ENCODE assay signal across 33 cellular contexts in genomic region chr20:38340693-38341092, GRCh38. TPM values are rescaled to one million over a fixed set of nuclear protein-coding genes. Genes with fewer than 3 reads are reported as not detected.
"Had no signal": no experiment of that assay in that cellular context is flagged by ENCODE, and none has a peak within 500 bp of the region (broad histone marks: within the 10 kb centered on the region; RNA-seq: fewer than 3 reads in every experiment).

No MANE protein-coding gene starts in this region.

- H2AFZ ChIP-seq: neural progenitor cell, parathyroid adenoma had no signal

- H3K27ac Mint-ChIP-seq: naive thymus-derived CD4-positive, alpha-beta T cell; natural killer cell; nephron; progenitor cell of endocrine pancreas; stimulated activated memory B cell treated with anti-CD40 and anti-IgM and Interleukin-4, amounts not matched to agents 10 μg/mL and 1 μg/mL and 100 μg/mL, for 72 hours; stimulated activated naive CD8-positive, alpha-beta T cell treated with anti-CD3 and anti-CD28 coated beads, Interleukin-15, amount 100 ng/mL, for 72 hours; type B pancreatic cell had no signal

- H3K9me3 ChIP-seq: ovary, testis, uterus had no signal

- H3K4me3 ChIP-seq: neural progenitor cell, ovary, psoas muscle, skin epidermis, smooth muscle cell, spleen, suprapubic skin, testis, tibial artery, transverse colon, uterus had no signal

- DNase-seq: naive thymus-derived CD4-positive, alpha-beta T cell; natural killer cell; occipital lobe; ovary; psoas muscle; right cardiac atrium; spleen; stimulated activated CD4-positive, alpha-beta T cell treated with anti-CD3 and anti-CD28 coated beads, Interleukin-12 subunit alpha, Interleukin-12 subunit beta, amount 100 ng/mL, for 4 hours; stimulated activated CD4-positive, alpha-beta T cell treated with anti-CD3 and anti-CD28 coated beads, Interleukin-1b, Interleukin-23, amount 100 ng/mL, for 48 hours; stimulated activated CD4-positive, alpha-beta T cell treated with anti-CD3 and anti-CD28 coated beads, Interleukin-4, amount 100 ng/mL, for 1 hour; stimulated activated CD4-positive, alpha-beta T cell treated with anti-CD3 and anti-CD28 coated beads, Interleukin-4, amount 100 ng/mL, for 4 hours; stimulated activated CD8-positive, alpha-beta memory T cell treated with anti-CD3 and anti-CD28 coated beads, Interleukin-4, amount 100 ng/mL, for 48 hours; stimulated activated naive CD4-positive, alpha-beta T cell; stimulated activated naive CD8-positive, alpha-beta T cell treated with anti-CD3 and anti-CD28 coated beads, Interleukin-15, amount 100 ng/mL, for 72 hours; stimulated activated naive CD8-positive, alpha-beta T cell treated with anti-CD3 and anti-CD28 coated beads, Interleukin-15, Interleukin-2, amounts not matched to agents 100 U/mL and 50 U/mL, for 24 hours; substantia nigra; tibial artery; transverse colon; uterus had no signal

- H3K36me3 Mint-ChIP-seq: neural progenitor cell; stimulated activated memory B cell treated with anti-CD40 and anti-IgM and Interleukin-4, amounts not matched to agents 10 μg/mL and 1 μg/mL and 100 μg/mL, for 72 hours; type B pancreatic cell had no signal

- H3K9ac ChIP-seq: neural progenitor cell, parathyroid adenoma had no signal

- H3K4me1 ChIP-seq: parathyroid adenoma, spleen, suprapubic skin, tibial artery, uterus had no signal

- ATAC-seq: naive thymus-derived CD4-positive, alpha-beta T cell; natural killer cell; psoas muscle; sciatic nerve; stimulated activated memory B cell treated with anti-CD40 and anti-IgM and Interleukin-4, amounts not matched to agents 10 μg/mL and 1 μg/mL and 100 μg/mL, for 72 hours; stimulated activated naive CD8-positive, alpha-beta T cell treated with anti-CD3 and anti-CD28 coated beads, Interleukin-15, amount 100 ng/mL, for 72 hours; stimulated activated naive CD8-positive, alpha-beta T cell treated with anti-CD3 and anti-CD28 coated beads, Interleukin-15, Interleukin-2, amounts not matched to agents 100 U/mL and 50 U/mL, for 24 hours had no signal

- H3K79me2 ChIP-seq: parathyroid adenoma had no signal

- H3K4me1 Mint-ChIP-seq: naive thymus-derived CD4-positive, alpha-beta T cell; stimulated activated memory B cell treated with anti-CD40 and anti-IgM and Interleukin-4, amounts not matched to agents 10 μg/mL and 1 μg/mL and 100 μg/mL, for 72 hours; stimulated activated naive CD8-positive, alpha-beta T cell treated with anti-CD3 and anti-CD28 coated beads, Interleukin-15, amount 100 ng/mL, for 72 hours had no signal

- H3K4me3 Mint-ChIP-seq: naive thymus-derived CD4-positive, alpha-beta T cell; natural killer cell; nephron; neural progenitor cell; stimulated activated memory B cell treated with anti-CD40 and anti-IgM and Interleukin-4, amounts not matched to agents 10 μg/mL and 1 μg/mL and 100 μg/mL, for 72 hours; stimulated activated naive CD8-positive, alpha-beta T cell treated with anti-CD3 and anti-CD28 coated beads, Interleukin-15, amount 100 ng/mL, for 72 hours; type B pancreatic cell had no signal

- H3K4me2 ChIP-seq: neural progenitor cell, smooth muscle cell had no signal

- H3K27ac ChIP-seq: ovary, parathyroid adenoma, psoas muscle, skin epidermis, spleen, suprapubic skin, testis, tibial artery, transverse colon, uterus had no signal

- H3K27me3 ChIP-seq: neural progenitor cell, ovary, testis, uterus had no signal

- H3K36me3 ChIP-seq: neural progenitor cell, ovary, suprapubic skin, tibial artery, transverse colon, uterus had no signal

RNA-seq across cellular contexts. Expression of gene LBP, which starts 5.6 kb away (rescaled TPM):
- total RNA-seq: naive thymus-derived CD4-positive, alpha-beta T cell; natural killer cell; progenitor cell of endocrine pancreas; smooth muscle cell; spleen; transverse colon; uterus had no signal
- polyA plus RNA-seq: naive thymus-derived CD4-positive, alpha-beta T cell; neural cell; smooth muscle cell had no signal

RNA-seq across cellular contexts. Expression of gene BPI, which starts 36.7 kb away (rescaled TPM):
- total RNA-seq: occipital lobe, progenitor cell of endocrine pancreas, renal cortical epithelial cell, smooth muscle cell, suprapubic skin, transverse colon, ureter had no signal
- polyA plus RNA-seq: naive thymus-derived CD4-positive, alpha-beta T cell; neural cell; smooth muscle cell had no signal
